ENCODE assay signal across 1 cellular context in the genomic region with DNA sequence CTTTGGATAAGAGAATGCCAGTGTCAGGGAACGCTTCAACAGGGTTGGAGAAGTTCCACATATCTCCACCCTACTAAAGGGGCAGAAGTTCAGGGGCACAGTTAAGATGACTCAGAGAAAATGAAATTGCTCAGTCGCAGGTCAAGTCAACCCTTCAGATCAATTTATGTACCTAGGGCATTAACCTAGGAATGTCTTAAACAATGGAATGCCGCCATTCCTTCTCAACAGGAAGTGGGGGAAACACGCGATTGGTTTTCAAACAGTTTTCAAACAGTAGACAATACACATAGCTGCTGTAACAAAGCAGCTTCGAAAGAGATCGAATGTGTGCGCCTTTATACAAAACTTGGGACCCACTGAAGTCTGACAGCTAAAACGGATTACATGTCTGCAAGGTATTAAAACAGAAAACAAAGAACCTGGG.
A peak's percentile ranks its signal among the peaks of the same experiment; 100 is the strongest.
TF ChIP-seq lines count a peak whose summit lies in the region.

No MANE protein-coding gene starts in this region.

TF ChIP-seq in HEK293, 187 proteins besides CTCF, POLR2A, EP300 and RAD21 (continued from another document and continues in another):
- TF ChIP-seq PRDM10 (tag by site-specific recombination; IDR thresholded peaks at IDR 0.05) = 0 out of 2 replicates have a peak, but pooled peaks have one; percentile 9
- TF ChIP-seq ZBTB1 (tag by site-specific recombination; IDR thresholded peaks at IDR 0.05) = no peak
- no peak for TF ChIP-seq ZFP37 (tag by site-specific recombination; IDR thresholded peaks at IDR 0.05)
- TF ChIP-seq FEZF1 (tag by site-specific recombination; IDR thresholded peaks at IDR 0.05) = 0 out of 2 replicates have a peak, but pooled peaks have one; percentile 15
- no peak for TF ChIP-seq IKZF3 (tag by site-specific recombination; IDR thresholded peaks at IDR 0.05)
- no peak for TF ChIP-seq ZNF175 (tag by site-specific recombination; IDR thresholded peaks at IDR 0.05)
- TF ChIP-seq ZNF302 (tag by site-specific recombination; IDR thresholded peaks at IDR 0.05; ENCODE audit: low read depth) = no peak
- 0 out of 2 replicates have a peak, but pooled peaks have one; percentile 15 for TF ChIP-seq ZBTB20 (tag by site-specific recombination; IDR thresholded peaks at IDR 0.05)
- no peak for TF ChIP-seq ZNF341 (tag by site-specific recombination; IDR thresholded peaks at IDR 0.05; ENCODE audit: low read depth)
- no peak for TF ChIP-seq SCRT1 (tag by site-specific recombination; IDR thresholded peaks at IDR 0.05; ENCODE audit: borderline replicate concordance)
- no peak for TF ChIP-seq ZNF23 (tag by site-specific recombination; IDR thresholded peaks at IDR 0.05; ENCODE audit: borderline replicate concordance)
- TF ChIP-seq ZNF707 (tag by site-specific recombination; IDR thresholded peaks at IDR 0.05) = no peak
- TF ChIP-seq ZNF239 (tag by site-specific recombination; IDR thresholded peaks at IDR 0.05) = no peak
- TF ChIP-seq ZNF76 (tag by site-specific recombination; IDR thresholded peaks at IDR 0.05; ENCODE audit: borderline replicate concordance, low read depth) = no peak
- no peak for TF ChIP-seq SCRT2 (tag by site-specific recombination; IDR thresholded peaks at IDR 0.05)
- 0 out of 2 replicates have a peak, but pooled peaks have one; percentile 64 for TF ChIP-seq ZNF335 (tag by site-specific recombination; conservative IDR thresholded peaks at IDR 0.05)
- TF ChIP-seq TRIM28 (IDR thresholded peaks at IDR 0.05; ENCODE audit: borderline replicate concordance, low read length) = no peak
- no peak for TF ChIP-seq ZNF488 (tag by site-specific recombination; IDR thresholded peaks at IDR 0.05)
- TF ChIP-seq ZNF404 (tag by site-specific recombination; IDR thresholded peaks at IDR 0.05) = no peak
- no peak for TF ChIP-seq ZNF16 (tag by site-specific recombination; IDR thresholded peaks at IDR 0.05; ENCODE audit: low read depth)
- TF ChIP-seq ZNF473 (tag by site-specific recombination; IDR thresholded peaks at IDR 0.05) = no peak
- TF ChIP-seq ZNF571 (tag by site-specific recombination; IDR thresholded peaks at IDR 0.05) = no peak
- TF ChIP-seq ZNF366 (tag by site-specific recombination; conservative IDR thresholded peaks at IDR 0.05) = 0 out of 2 replicates have a peak, but pooled peaks have one; percentile 20
- no peak for TF ChIP-seq ZNF670 (tag by site-specific recombination; IDR thresholded peaks at IDR 0.05; ENCODE audit: low read depth)
- no peak for TF ChIP-seq ZNF544 (tag by site-specific recombination; IDR thresholded peaks at IDR 0.05)
- no peak for TF ChIP-seq ZNF121 (tag by site-specific recombination; IDR thresholded peaks at IDR 0.05)
- TF ChIP-seq YY1 (tag by site-specific recombination; IDR thresholded peaks at IDR 0.05) = no peak
- TF ChIP-seq BCL11B (tag by site-specific recombination; IDR thresholded peaks at IDR 0.05; ENCODE audit: low read depth) = no peak
- peak; percentile 47 for TF ChIP-seq PRDM1 (tag by site-specific recombination; IDR thresholded peaks at IDR 0.05)
- no peak for TF ChIP-seq ZNF639 (tag by site-specific recombination; IDR thresholded peaks at IDR 0.05)
- TF ChIP-seq EGR2 (tag by site-specific recombination; IDR thresholded peaks at IDR 0.05; ENCODE audit: low read depth) = no peak
- TF ChIP-seq SETDB1 (IDR thresholded peaks at IDR 0.05; ENCODE audit: insufficient read length, low read length) = peak; percentile 24
- no peak for TF ChIP-seq ZNF133 (tag by site-specific recombination; IDR thresholded peaks at IDR 0.05)
- TF ChIP-seq ZNF610 (tag by site-specific recombination; IDR thresholded peaks at IDR 0.05; ENCODE audit: borderline replicate concordance) = no peak
- TF ChIP-seq, protein P1, sequence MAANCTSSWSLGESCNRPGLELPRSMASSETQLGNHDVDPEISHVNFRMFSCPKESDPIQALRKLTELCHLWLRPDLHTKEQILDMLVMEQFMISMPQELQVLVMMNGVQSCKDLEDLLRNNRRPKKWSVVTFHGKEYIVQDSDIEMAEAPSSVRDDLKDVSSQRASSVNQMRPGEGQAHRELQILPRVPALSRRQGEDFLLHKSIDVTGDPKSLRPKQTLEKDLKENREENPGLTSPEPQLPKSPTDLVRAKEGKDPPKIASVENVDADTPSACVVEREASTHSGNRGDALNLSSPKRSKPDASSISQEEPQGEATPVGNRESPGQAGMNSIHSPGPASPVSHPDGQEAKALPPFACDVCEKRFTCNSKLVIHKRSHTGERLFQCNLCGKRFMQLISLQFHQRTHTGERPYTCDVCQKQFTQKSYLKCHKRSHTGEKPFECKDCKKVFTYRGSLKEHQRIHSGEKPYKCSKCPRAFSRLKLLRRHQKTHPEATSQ (tag by site-specific recombination; IDR thresholded peaks at IDR 0.05) = no peak
- TF ChIP-seq ZNF548 (tag by site-specific recombination; IDR thresholded peaks at IDR 0.05) = no peak
- no peak for TF ChIP-seq ZNF202 (tag by site-specific recombination; IDR thresholded peaks at IDR 0.05; ENCODE audit: borderline replicate concordance)
- no peak for TF ChIP-seq ZSCAN16 (tag by site-specific recombination; IDR thresholded peaks at IDR 0.05)
- no peak for TF ChIP-seq ZNF169 (tag by site-specific recombination; IDR thresholded peaks at IDR 0.05)
- no peak for TF ChIP-seq ZNF391 (tag by site-specific recombination; IDR thresholded peaks at IDR 0.05; ENCODE audit: borderline replicate concordance, low read depth)
- TF ChIP-seq PRDM4 (tag by site-specific recombination; IDR thresholded peaks at IDR 0.05) = no peak
- no peak for TF ChIP-seq ZNF600 (tag by site-specific recombination; IDR thresholded peaks at IDR 0.05)
- TF ChIP-seq, protein P2, sequence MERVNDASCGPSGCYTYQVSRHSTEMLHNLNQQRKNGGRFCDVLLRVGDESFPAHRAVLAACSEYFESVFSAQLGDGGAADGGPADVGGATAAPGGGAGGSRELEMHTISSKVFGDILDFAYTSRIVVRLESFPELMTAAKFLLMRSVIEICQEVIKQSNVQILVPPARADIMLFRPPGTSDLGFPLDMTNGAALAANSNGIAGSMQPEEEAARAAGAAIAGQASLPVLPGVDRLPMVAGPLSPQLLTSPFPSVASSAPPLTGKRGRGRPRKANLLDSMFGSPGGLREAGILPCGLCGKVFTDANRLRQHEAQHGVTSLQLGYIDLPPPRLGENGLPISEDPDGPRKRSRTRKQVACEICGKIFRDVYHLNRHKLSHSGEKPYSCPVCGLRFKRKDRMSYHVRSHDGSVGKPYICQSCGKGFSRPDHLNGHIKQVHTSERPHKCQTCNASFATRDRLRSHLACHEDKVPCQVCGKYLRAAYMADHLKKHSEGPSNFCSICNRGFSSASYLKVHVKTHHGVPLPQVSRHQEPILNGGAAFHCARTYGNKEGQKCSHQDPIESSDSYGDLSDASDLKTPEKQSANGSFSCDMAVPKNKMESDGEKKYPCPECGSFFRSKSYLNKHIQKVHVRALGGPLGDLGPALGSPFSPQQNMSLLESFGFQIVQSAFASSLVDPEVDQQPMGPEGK (tag by site-specific recombination; IDR thresholded peaks at IDR 0.05) = no peak
- TF ChIP-seq KLF8 (tag by site-specific recombination; IDR thresholded peaks at IDR 0.05) = no peak
- TF ChIP-seq, protein P3, sequence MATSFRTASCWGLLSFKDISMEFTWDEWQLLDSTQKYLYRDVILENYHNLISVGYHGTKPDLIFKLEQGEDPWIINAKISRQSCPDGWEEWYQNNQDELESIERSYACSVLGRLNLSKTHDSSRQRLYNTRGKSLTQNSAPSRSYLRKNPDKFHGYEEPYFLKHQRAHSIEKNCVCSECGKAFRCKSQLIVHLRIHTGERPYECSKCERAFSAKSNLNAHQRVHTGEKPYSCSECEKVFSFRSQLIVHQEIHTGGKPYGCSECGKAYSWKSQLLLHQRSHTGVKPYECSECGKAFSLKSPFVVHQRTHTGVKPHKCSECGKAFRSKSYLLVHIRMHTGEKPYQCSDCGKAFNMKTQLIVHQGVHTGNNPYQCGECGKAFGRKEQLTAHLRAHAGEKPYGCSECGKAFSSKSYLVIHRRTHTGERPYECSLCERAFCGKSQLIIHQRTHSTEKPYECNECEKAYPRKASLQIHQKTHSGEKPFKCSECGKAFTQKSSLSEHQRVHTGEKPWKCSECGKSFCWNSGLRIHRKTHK (tag by site-specific recombination; IDR thresholded peaks at IDR 0.05) = no peak
- TF ChIP-seq ZNF645 (tag by site-specific recombination; IDR thresholded peaks at IDR 0.05) = no peak
- no peak for TF ChIP-seq ZBTB7A (tag by site-specific recombination; IDR thresholded peaks at IDR 0.05; ENCODE audit: low read depth)
- no peak for TF ChIP-seq ZNF529 (tag by site-specific recombination; IDR thresholded peaks at IDR 0.05; ENCODE audit: insufficient replicate concordance)
- TF ChIP-seq YY2 (tag by site-specific recombination; IDR thresholded peaks at IDR 0.05) = 0 out of 2 replicates have a peak, but pooled peaks have one; percentile 14
- TF ChIP-seq HOXD13 (CRISPR knock-in tag; IDR thresholded peaks at IDR 0.05; ENCODE audit: borderline replicate concordance) = no peak
- no peak for TF ChIP-seq KLF7 (tag by site-specific recombination; IDR thresholded peaks at IDR 0.05; ENCODE audit: borderline replicate concordance)
- TF ChIP-seq ZNF146 (tag by site-specific recombination; IDR thresholded peaks at IDR 0.05) = no peak
- TF ChIP-seq ZNF223 (tag by site-specific recombination; IDR thresholded peaks at IDR 0.05) = no peak
